In genomic region chr17:40678902-40679522, GRCh38 we compare ENCODE assay signal across 1 cellular context.
TF ChIP-seq lines count a peak whose summit lies in the region.

No MANE protein-coding gene starts in this region.

TF ChIP-seq in GM12878, 131 proteins besides CTCF, POLR2A, EP300 and RAD21:
- TF ChIP-seq ATF7 (IDR thresholded peaks at IDR 0.05; ENCODE audit: low read depth) (peak; percentile 74), DPF2 (IDR thresholded peaks at IDR 0.05) (peak; percentile 61; the same call in 1 of the 2 replicates), SPI1 (IDR thresholded peaks at IDR 0.05; ENCODE audit: borderline replicate concordance, insufficient read depth, low read depth, low read length) (no peak), ZNF384 (IDR thresholded peaks at IDR 0.05; ENCODE audit: borderline replicate concordance, low read depth, low read length) (peak; percentile 60; the same call in 1 of the 2 replicates), RB1 (IDR thresholded peaks at IDR 0.05; ENCODE audit: borderline replicate concordance) (peak; percentile 57; the same call in 1 of the 2 replicates), IKZF1 (conservative IDR thresholded peaks at IDR 0.05) (no peak), PKNOX1 (IDR thresholded peaks at IDR 0.05) (peak; percentile 49), HSF1 (IDR thresholded peaks at IDR 0.05; ENCODE audit: low read depth, low read length) (0 out of 2 replicates have a peak, but pooled peaks have one; percentile 31), ZZZ3 (IDR thresholded peaks at IDR 0.05; ENCODE audit: control insufficient read depth, insufficient read length, low read depth) (no peak), FOS (IDR thresholded peaks at IDR 0.05; ENCODE audit: borderline replicate concordance, extremely low read depth, insufficient read length) (no peak), MTA2 (IDR thresholded peaks at IDR 0.05; ENCODE audit: low read depth) (peak; percentile 90), IKZF2 (IDR thresholded peaks at IDR 0.05) (peak in 1 of 2 experiments; percentile 16; a peak in 1 of 4 replicates), E2F4 (IDR thresholded peaks at IDR 0.05; ENCODE audit: low read depth, low read length) (peak; percentile 66; the same call in 1 of the 2 replicates), USF1 (IDR thresholded peaks at IDR 0.05; ENCODE audit: borderline replicate concordance, extremely low read length, insufficient read depth, low read depth, low read length) (no peak), SUZ12 (IDR thresholded peaks at IDR 0.05; ENCODE audit: unreplicated experiment) (no peak), TAF1 (IDR thresholded peaks at IDR 0.05; ENCODE audit: borderline replicate concordance, low read depth, low read length) (no peak), BHLHE40 (IDR thresholded peaks at IDR 0.05; ENCODE audit: borderline replicate concordance in 1 of 2, low read depth in 2 of 2, low read length in 1 of 2) (peak in 1 of 2 experiments; percentile 28; a peak in 1 of 4 replicates), NBN (IDR thresholded peaks at IDR 0.05) (0 out of 2 replicates have a peak, but pooled peaks have one; percentile 29), SMARCA5 (IDR thresholded peaks at IDR 0.05) (peak; percentile 12; the same call in 1 of the 2 replicates), PRDM15 (CRISPR knock-in tag; IDR thresholded peaks at IDR 0.05) (no peak), YY1 (IDR thresholded peaks at IDR 0.05; ENCODE audit: low read depth, low read length) (no peak)
